ENCODE assay signal across 8 cellular contexts in the genomic region with DNA sequence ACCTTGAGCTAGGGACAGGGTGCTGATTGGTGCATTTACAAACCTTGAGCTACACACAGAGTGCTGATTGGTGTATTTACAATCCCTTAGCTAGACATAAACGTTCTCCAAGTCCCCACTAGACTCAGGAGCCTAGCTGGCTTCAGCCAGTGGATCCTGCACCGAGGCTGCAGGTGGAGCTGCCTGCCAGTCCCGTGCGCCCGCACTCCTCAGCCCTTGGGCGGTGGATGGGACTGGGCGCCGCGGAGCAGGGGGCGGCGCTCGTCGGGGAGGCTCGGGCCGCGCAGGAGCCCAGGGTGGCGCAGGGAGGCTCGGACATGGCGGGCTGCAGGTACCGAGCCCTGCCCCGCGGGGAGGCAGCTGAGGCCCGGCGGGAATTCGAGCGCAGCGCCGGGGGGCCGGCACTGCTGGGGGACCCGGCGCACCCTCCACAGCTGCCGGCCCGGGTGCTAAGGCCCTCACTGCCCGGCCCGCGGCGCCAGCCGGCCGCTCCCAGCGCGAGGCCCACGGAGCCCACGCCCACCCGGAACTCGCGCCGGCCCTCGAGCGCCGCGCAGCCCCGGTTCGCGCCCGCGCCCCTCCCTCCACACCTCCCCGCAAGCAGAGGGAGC.
DNase-seq lines count a peak whose midpoint lies in the region; ATAC-seq, FAIRE-seq and TF ChIP-seq lines count a peak whose summit lies in the region.
"Not testable (repeated sequence)": the region's sequence is repeated elsewhere in the genome, so short reads cannot be mapped to it uniquely, and the experiment has no call there.

No MANE protein-coding gene starts in this region.

- H3K4me2 ChIP-seq in BLaER1 treated with 17β-estradiol and CSF1 and Interleukin-3, amounts not matched to agents 10 nM and 100 nM, result peak overlapping the region in 10 of 11 experiments; percentile 30 to 68 (median 50); a peak in 17 of 22 replicates
- peak overlapping the region; percentile 80 to 95 for H3K4me2 ChIP-seq in H1 (ENCODE audit: insufficient read depth in 1 of 2, low read depth in 2 of 2, low read length in 2 of 2)

- not testable (repeated sequence) for H4K91ac ChIP-seq in H1 (replicated peaks; ENCODE audit: insufficient read length, low read length)

- not testable (repeated sequence) for H2AFZ ChIP-seq in H1 (ENCODE audit: low read length)

- H4K5ac ChIP-seq in H1 (ENCODE audit: insufficient read length, low read depth, low read length), result not testable (repeated sequence)

- H3K18ac ChIP-seq in H1 (ENCODE audit: extremely low read depth, low read length), result not testable (repeated sequence)

- not testable (repeated sequence) for H3K4ac ChIP-seq in H1 (replicated peaks; ENCODE audit: insufficient read length, low read depth, low read length)

- not testable (repeated sequence) for TF ChIP-seq RAD21 in H1 (IDR thresholded peaks at IDR 0.05 in 1 of 2, conservative IDR thresholded peaks at IDR 0.05 in 1 of 2; ENCODE audit: low read depth in 2 of 2, low read length in 2 of 2)

- H3K27me3 ChIP-seq in BLaER1 treated with 17β-estradiol and CSF1 and Interleukin-3, amounts not matched to agents 10 nM and 100 nM, result peaks cover 38 to 46% (median 41%) of the 10 kb centered on the region in 11 experiments
- H3K27me3 ChIP-seq in H1 (replicated peaks in 1 of 4; ENCODE audit: control insufficient read depth in 3 of 4, extremely low read depth in 1 of 4, insufficient read depth in 3 of 4, low read length in 3 of 4), result peaks cover 24 to 51% (median 37%) of the 10 kb centered on the region in 4 experiments

- not testable (repeated sequence) for H3K23ac ChIP-seq in H1 (ENCODE audit: insufficient read length)

- H3K79me2 ChIP-seq in H1 (ENCODE audit: control insufficient read depth in 1 of 2, insufficient read depth in 2 of 2, low read length in 2 of 2), result not testable (repeated sequence)

- not testable (repeated sequence) for H4K20me1 ChIP-seq in BLaER1 treated with 17β-estradiol and CSF1 and Interleukin-3, amounts not matched to agents 10 nM and 100 nM; H1 (replicated peaks in 1 of 2; ENCODE audit: control insufficient read depth in 1 of 2, insufficient read depth in 2 of 2, low read length in 2 of 2)

- H2AK5ac ChIP-seq in H1 (ENCODE audit: low read depth, low read length), result not testable (repeated sequence)

- TF ChIP-seq CTCF in H1 (IDR thresholded peaks at IDR 0.05; ENCODE audit: control extremely low read depth in 1 of 3, insufficient read depth in 1 of 3, low read depth in 1 of 3, low read length in 3 of 3); omental fat pad (IDR thresholded peaks at IDR 0.05): not testable (repeated sequence)

- not testable (repeated sequence) for H3K36me3 ChIP-seq in BLaER1 treated with 17β-estradiol and CSF1 and Interleukin-3, amounts not matched to agents 10 nM and 100 nM; H1 (ENCODE audit: control insufficient read depth in 2 of 4, insufficient read depth in 4 of 4, low read length in 3 of 4)

- H3K14ac ChIP-seq in H1 (ENCODE audit: insufficient read length), result not testable (repeated sequence)

- H3K36me3 Mint-ChIP-seq in IgD-negative memory B cell, immature natural killer cell: not testable (repeated sequence)

- H2BK5ac ChIP-seq in H1 (ENCODE audit: low read depth, low read length), result not testable (repeated sequence)

- not testable (repeated sequence) for H2BK15ac ChIP-seq in H1 (ENCODE audit: low read length)

- not testable (repeated sequence) for H3K27ac ChIP-seq in BLaER1 treated with 17β-estradiol and CSF1 and Interleukin-3, amounts not matched to agents 10 nM and 100 nM; H1 (ENCODE audit: low read depth, low read length)

- H3K4me1 Mint-ChIP-seq in IgD-negative memory B cell (peaks cover 12 to 27% (median 17%) of the 10 kb centered on the region in 3 donors), immature natural killer cell (peaks cover 34 to 42% of the 10 kb centered on the region in 2 donors)
- peaks cover 41% of the 10 kb centered on the region for H3K4me1 Mint-ChIP-seq in stimulated activated naive CD8-positive, alpha-beta T cell treated with anti-CD3 and anti-CD28 coated beads, Interleukin-15, amount 100 ng/mL, for 72 hours

- not testable (repeated sequence) for TF ChIP-seq POLR2A in H1 (IDR thresholded peaks at IDR 0.05; ENCODE audit: control extremely low read depth in 1 of 2, low read depth in 2 of 2, low read length in 2 of 2)

- not testable (repeated sequence) for H2BK120ac ChIP-seq in H1 (replicated peaks; ENCODE audit: low read depth, low read length)

- not testable (repeated sequence) for H3K27ac Mint-ChIP-seq in IgD-negative memory B cell; stimulated activated naive CD8-positive, alpha-beta T cell treated with anti-CD3 and anti-CD28 coated beads, Interleukin-15, amount 100 ng/mL, for 72 hours
- H3K27ac Mint-ChIP-seq in immature natural killer cell, result peak overlapping the region in 1 of 6 donors; percentile 55

- peak; percentile 7 for DNase-seq in T-helper 9 cell
- peak; percentile 67 for DNase-seq in activated effector memory CD4-positive, alpha-beta T cell treated with anti-CD3 and anti-CD28 coated beads, Interleukin-2, amount 50 U/mL, for 16 hours
- DNase-seq in H1 (ENCODE audit: low read depth in 1 of 2, low spot score in 2 of 2), result not testable (repeated sequence)
- DNase-seq in immature natural killer cell, result peak; percentile 36 to 45 (median 41)
- DNase-seq in omental fat pad (ENCODE audit: low spot score), result peak; percentile 2
- DNase-seq in stimulated activated naive CD8-positive, alpha-beta T cell treated with anti-CD3 and anti-CD28 coated beads, Interleukin-15, amount 100 ng/mL, for 72 hours, result peak; percentile 32 to 36

- ATAC-seq in omental fat pad (ENCODE audit: low FRiP score), result not testable (repeated sequence)
- ATAC-seq in stimulated activated naive CD8-positive, alpha-beta T cell treated with anti-CD3 and anti-CD28 coated beads, Interleukin-15, amount 100 ng/mL, for 72 hours, result peak; percentile 44

- not testable (repeated sequence) for H2BK20ac ChIP-seq in H1 (ENCODE audit: low read length)

- peak overlapping the region; percentile 75 to 92 (median 90) for H3K4me3 Mint-ChIP-seq in IgD-negative memory B cell
- peak overlapping the region; percentile 70 to 80 (median 76) for H3K4me3 Mint-ChIP-seq in immature natural killer cell
- peak overlapping the region; percentile 65 to 79 for H3K4me3 Mint-ChIP-seq in stimulated activated naive CD8-positive, alpha-beta T cell treated with anti-CD3 and anti-CD28 coated beads, Interleukin-15, amount 100 ng/mL, for 72 hours

- CTCF ChIA-PET in H1 (lab: Charles Lee; ENCODE audit: partially characterized antibody), result interaction anchor here (1.0 to 1.7 kb wide), 5 partner anchors 9 to 623 kb away, joined by 3 to 5 read pairs (median 4); no protein-coding TSS in a partner anchor

- not testable (repeated sequence) for H2BK12ac ChIP-seq in H1 (ENCODE audit: low read depth, low read length)

- POLR2A ChIA-PET in H1 (lab: Charles Lee; ENCODE audit: partially characterized antibody), result interaction anchor here (0.8 to 1.3 kb wide), 2 partner anchors 11 to 15 kb away, joined by 3 to 4 read pairs; no protein-coding TSS in a partner anchor

- not testable (repeated sequence) for TF ChIP-seq EP300 in H1 (IDR thresholded peaks at IDR 0.05; ENCODE audit: borderline replicate concordance in 1 of 2, low read depth in 2 of 2, low read length in 2 of 2)

- not testable (repeated sequence) for H3K79me1 ChIP-seq in H1 (ENCODE audit: low read depth, low read length)

- H3K9ac ChIP-seq in BLaER1 treated with 17β-estradiol and CSF1 and Interleukin-3, amounts not matched to agents 10 nM and 100 nM; H1 (replicated peaks in 1 of 4; ENCODE audit: extremely low read depth in 1 of 4, low read depth in 3 of 4, low read length in 3 of 4): not testable (repeated sequence)

- peaks cover 29 to 45% (median 36%) of the 10 kb centered on the region in 10 experiments for H3K4me1 ChIP-seq in BLaER1 treated with 17β-estradiol and CSF1 and Interleukin-3, amounts not matched to agents 10 nM and 100 nM
- peaks cover 0 to 16% (median 4%) of the 10 kb centered on the region in 4 experiments for H3K4me1 ChIP-seq in H1 (replicated peaks in 1 of 4; ENCODE audit: control insufficient read depth in 3 of 4, insufficient read depth in 4 of 4, low read length in 3 of 4)

- H3K27me3 Mint-ChIP-seq in IgD-negative memory B cell (peaks cover 19% of the 10 kb centered on the region), immature natural killer cell (ENCODE audit: low read depth in 3 of 3) (peaks cover 5 to 17% (median 8%) of the 10 kb centered on the region in 3 donors)
- peaks cover 41% of the 10 kb centered on the region for H3K27me3 Mint-ChIP-seq in stimulated activated naive CD8-positive, alpha-beta T cell treated with anti-CD3 and anti-CD28 coated beads, Interleukin-15, amount 100 ng/mL, for 72 hours

- H3K56ac ChIP-seq in H1 (replicated peaks; ENCODE audit: insufficient read length, low read depth, low read length), result not testable (repeated sequence)

- 13% methylated on average over 21 of the region's 57 CpGs; no CpG with 5 or more reads in 1 of the 2 experiments for WGBS in H1 (ENCODE audit: extremely low coverage in 1 of 2, insufficient coverage in 1 of 2, insufficient read length in 1 of 2, insufficient replicate concordance in 2 of 2, low coverage in 1 of 2, low lambda C conversion rate in 2 of 2, missing lambda C conversion rate in 1 of 2), 2 experiments

- H3K23me2 ChIP-seq in H1 (ENCODE audit: low read depth, low read length), result not testable (repeated sequence)

- H3K9me3 Mint-ChIP-seq in IgD-negative memory B cell; immature natural killer cell; stimulated activated naive CD8-positive, alpha-beta T cell treated with anti-CD3 and anti-CD28 coated beads, Interleukin-15, amount 100 ng/mL, for 72 hours: not testable (repeated sequence)

- not testable (repeated sequence) for FAIRE-seq in H1 (lab: Jason Lieb, UNC)

- not testable (repeated sequence) for H4K8ac ChIP-seq in H1 (ENCODE audit: extremely low read depth, insufficient read depth, low read length)

- peak overlapping the region in 6 of 10 experiments; percentile 19 to 47 (median 36); a peak in 9 of 20 replicates for H3K4me3 ChIP-seq in BLaER1 treated with 17β-estradiol and CSF1 and Interleukin-3, amounts not matched to agents 10 nM and 100 nM
- H3K4me3 ChIP-seq in H1 (ENCODE audit: extremely low read depth in 1 of 4, insufficient read depth in 2 of 4, low read depth in 3 of 4, low read length in 4 of 4), result peak overlapping the region; percentile 19 to 64 (median 34)

- peaks cover 17 to 30% (median 24%) of the 10 kb centered on the region in 11 experiments for H3K9me3 ChIP-seq in BLaER1 treated with 17β-estradiol and CSF1 and Interleukin-3, amounts not matched to agents 10 nM and 100 nM (replicated peaks in 1 of 11)
- H3K9me3 ChIP-seq in H1 (ENCODE audit: insufficient read depth in 2 of 2, low read depth in 1 of 2, low read length in 1 of 2), result not testable (repeated sequence)
